Comparison of ENCODE assay signal across 12 cellular contexts in the genomic region with DNA sequence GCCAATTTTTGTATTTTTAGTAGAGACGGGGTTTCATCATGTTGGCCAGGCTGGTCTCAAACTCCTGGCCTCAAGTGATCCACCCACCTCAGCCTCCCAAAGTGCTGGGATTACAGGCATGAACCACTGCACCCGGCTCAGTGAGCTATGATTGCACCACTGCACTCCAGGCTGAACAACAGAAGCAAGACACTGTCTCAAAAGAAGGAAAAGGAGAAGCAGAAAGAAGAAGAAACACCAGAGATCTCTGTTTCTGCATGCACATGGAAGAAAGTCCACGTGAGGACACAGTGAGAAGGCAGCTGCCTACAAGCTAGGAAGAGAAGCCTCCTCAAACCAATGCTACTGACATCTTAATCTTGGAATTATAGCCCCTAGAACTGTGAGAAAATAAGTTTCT. TPM values are rescaled to one million over a fixed set of nuclear protein-coding genes. Genes with fewer than 3 reads are reported as not detected.
"Had no signal": no experiment of that assay in that cellular context is flagged by ENCODE, and none has a peak within 500 bp of the region (broad histone marks: within the 10 kb centered on the region; RNA-seq: fewer than 3 reads in every experiment).

No MANE protein-coding gene starts in this region.

RNA-seq across cellular contexts. Expression of gene ECT2L, which starts 16.0 kb away (rescaled TPM):
- total RNA-seq: dermis blood vessel endothelial cell, endothelial cell of umbilical vein, epithelial cell of proximal tubule, foreskin keratinocyte, hepatocyte, mesenteric fat pad, myocyte, progenitor cell of endocrine pancreas, right lobe of liver, vagina had no signal
- polyA plus RNA-seq: endothelial cell of umbilical vein, fibroblast of lung, foreskin keratinocyte, hepatocyte, small intestine had no signal
